In genomic region chr15:52559583-52559982, GRCh38 we compare ENCODE assay signal across 8 cellular contexts. TPM values are rescaled to one million over a fixed set of nuclear protein-coding genes. Genes with fewer than 3 reads are reported as not detected.
DNase-seq lines count a peak whose midpoint lies in the region; ATAC-seq, FAIRE-seq and TF ChIP-seq lines count a peak whose summit lies in the region.

No MANE protein-coding gene starts in this region.

- H3K27ac Mint-ChIP-seq in activated naive CD8-positive, alpha-beta T cell treated with anti-CD3 and anti-CD28 coated beads, Interleukin-2, amount 50 U/mL, for 24 hours, result peak overlapping the region; percentile 76
- no peak overlapping the region for H3K27ac Mint-ChIP-seq in mesothelial cell of epicardium

- H3K9me3 Mint-ChIP-seq in activated naive CD8-positive, alpha-beta T cell treated with anti-CD3 and anti-CD28 coated beads, Interleukin-2, amount 50 U/mL, for 24 hours, result no peaks in the 10 kb centered on the region
- no peaks in the 10 kb centered on the region for H3K9me3 Mint-ChIP-seq in mesothelial cell of epicardium

- DNase-seq in LHCN-M2 (ENCODE audit: low read depth) (peak; percentile 12), putamen (ENCODE audit: low spot score) (peak; percentile 35), GM12892 (ENCODE audit: insufficient read length) (no peak), mesothelial cell of epicardium (ENCODE audit: low spot score in 2 of 2, unreplicated experiment in 2 of 2) (no peak)
- peak; percentile 20 for DNase-seq in activated naive CD8-positive, alpha-beta T cell treated with anti-CD3 and anti-CD28 coated beads, Interleukin-2, amount 50 U/mL, for 24 hours

- H3K27me3 Mint-ChIP-seq in activated naive CD8-positive, alpha-beta T cell treated with anti-CD3 and anti-CD28 coated beads, Interleukin-2, amount 50 U/mL, for 24 hours, result no peaks in the 10 kb centered on the region
- H3K27me3 Mint-ChIP-seq in mesothelial cell of epicardium (ENCODE audit: low read depth), result no peaks in the 10 kb centered on the region

- peaks cover 34% of the 10 kb centered on the region for H3K36me3 Mint-ChIP-seq in activated naive CD8-positive, alpha-beta T cell treated with anti-CD3 and anti-CD28 coated beads, Interleukin-2, amount 50 U/mL, for 24 hours (ENCODE audit: low read depth)
- H3K36me3 Mint-ChIP-seq in mesothelial cell of epicardium, result peaks cover 20% of the 10 kb centered on the region

- ATAC-seq in GM18867 (IDR thresholded peaks at IDR 0.05; ENCODE audit: unreplicated experiment) (peak; percentile 34), GM18517 (IDR thresholded peaks at IDR 0.05; ENCODE audit: unreplicated experiment) (no peak), HG02973 (IDR thresholded peaks at IDR 0.05; ENCODE audit: unreplicated experiment) (no peak)
- ATAC-seq in activated naive CD8-positive, alpha-beta T cell treated with anti-CD3 and anti-CD28 coated beads, Interleukin-2, amount 50 U/mL, for 24 hours, result peak; percentile 83

- no peak for TF ChIP-seq POLR2A in GM12892 (IDR thresholded peaks at IDR 0.05; ENCODE audit: low read depth, low read length)

- no peak overlapping the region for H3K4me3 Mint-ChIP-seq in activated naive CD8-positive, alpha-beta T cell treated with anti-CD3 and anti-CD28 coated beads, Interleukin-2, amount 50 U/mL, for 24 hours
- no peak overlapping the region for H3K4me3 Mint-ChIP-seq in mesothelial cell of epicardium

- TF ChIP-seq CTCF in mesothelial cell of epicardium (IDR thresholded peaks at IDR 0.05; ENCODE audit: unreplicated experiment), result no peak

- FAIRE-seq in GM12892 (lab: Jason Lieb, UNC), result no peak

- H3K4me1 Mint-ChIP-seq in activated naive CD8-positive, alpha-beta T cell treated with anti-CD3 and anti-CD28 coated beads, Interleukin-2, amount 50 U/mL, for 24 hours, result peaks cover 60% of the 10 kb centered on the region
- peaks cover 14% of the 10 kb centered on the region for H3K4me1 Mint-ChIP-seq in mesothelial cell of epicardium

RNA-seq across cellular contexts. Expression of gene ARPP19, which starts 9.2 kb away (rescaled TPM):
- 143 and 180 TPM in 2 replicates for total RNA-seq in LHCN-M2 (2014; rRNA removed)
- polyA plus RNA-seq in LHCN-M2 (2012), result 43.4 TPM
- polyA plus RNA-seq in GM12892 (2012; ENCODE audit: missing spikeins), result 90.0 TPM
- 144 to 152 TPM (median 146 TPM) in 3 replicates for total RNA-seq in mesothelial cell of epicardium

RNA-seq across cellular contexts. Expression of gene MYO5A, which starts 30.9 kb away (rescaled TPM):
- 51.9 and 53.7 TPM in 2 replicates for total RNA-seq in LHCN-M2 (2014; rRNA removed)
- 14.4 TPM for polyA plus RNA-seq in LHCN-M2 (2012)
- polyA plus RNA-seq in GM12892 (2012; ENCODE audit: missing spikeins), result 16.9 TPM
- total RNA-seq in mesothelial cell of epicardium, result 13.7 to 15.3 TPM (median 14.4 TPM) in 3 replicates

Comparison
In these comparisons a context has a peak if more than half of its experiments do, and no peak if none do; other contexts are left out.
1. ATAC-seq: peak in GM18867 (single experiment) and activated naive CD8-positive, alpha-beta T cell treated with anti-CD3 and anti-CD28 coated beads, Interleukin-2, amount 50 U/mL, for 24 hours (single experiment); none in GM18517 (single experiment) and HG02973 (single experiment).
2. DNase-seq: peak in LHCN-M2 (single experiment), activated naive CD8-positive, alpha-beta T cell treated with anti-CD3 and anti-CD28 coated beads, Interleukin-2, amount 50 U/mL, for 24 hours (single experiment) and putamen (single experiment); none in GM12892 (single experiment) and mesothelial cell of epicardium (0 of 2).